In genomic region chr16:81181013-81181720, GRCh38 we compare ENCODE assay signal across 1 cellular context.
TF ChIP-seq lines count a peak whose summit lies in the region.

No MANE protein-coding gene starts in this region.

TF ChIP-seq in HepG2, 621 proteins besides CTCF, POLR2A, EP300 and RAD21 (continued from another document and continues in another):
- TF ChIP-seq PAXIP1 (CRISPR knock-in tag; conservative IDR thresholded peaks at IDR 0.05) (peak; percentile 35; the same call in 1 of the 2 replicates), CSRNP1 (CRISPR knock-in tag; IDR thresholded peaks at IDR 0.05) (no peak), ZNF513 (CRISPR knock-in tag; conservative IDR thresholded peaks at IDR 0.05) (no peak), BCL6 (CRISPR knock-in tag; IDR thresholded peaks at IDR 0.05) (0 out of 2 replicates have a peak, but pooled peaks have one; percentile 29), ASH2L (IDR thresholded peaks at IDR 0.05; ENCODE audit: insufficient read length, low read depth, low read length) (peak; percentile 19), HMGXB3 (CRISPR knock-in tag; IDR thresholded peaks at IDR 0.05; ENCODE audit: borderline replicate concordance) (no peak), U2AF2 (IDR thresholded peaks at IDR 0.05; ENCODE audit: low read depth, low read length) (no peak), CREB1 (IDR thresholded peaks at IDR 0.05) (0 out of 2 replicates have a peak, but pooled peaks have one; percentile 12), CREB1 (CRISPR knock-in tag; IDR thresholded peaks at IDR 0.05) (peak; percentile 33; the same call in 1 of the 2 replicates), KDM1A (CRISPR knock-in tag; IDR thresholded peaks at IDR 0.05) (peak; percentile 59; the same call in 1 of the 2 replicates), TP53 (CRISPR knock-in tag; conservative IDR thresholded peaks at IDR 0.05) (no peak), GABPA (IDR thresholded peaks at IDR 0.05; ENCODE audit: low read depth, low read length) (no peak), GABPA (CRISPR knock-in tag; IDR thresholded peaks at IDR 0.05; ENCODE audit: low read depth) (0 out of 2 replicates have a peak, but pooled peaks have one; percentile 27), TOPORS (CRISPR knock-in tag; IDR thresholded peaks at IDR 0.05) (no peak), GLMP (CRISPR knock-in tag; IDR thresholded peaks at IDR 0.05; ENCODE audit: borderline replicate concordance) (no peak), GZF1 (CRISPR knock-in tag; IDR thresholded peaks at IDR 0.05) (0 out of 2 replicates have a peak, but pooled peaks have one; percentile 26), ARNTL (CRISPR knock-in tag; IDR thresholded peaks at IDR 0.05) (0 out of 2 replicates have a peak, but pooled peaks have one; percentile 26), ZNF34 (CRISPR knock-in tag; IDR thresholded peaks at IDR 0.05; ENCODE audit: borderline replicate concordance) (no peak), FOXA3 (CRISPR knock-in tag; IDR thresholded peaks at IDR 0.05) (peak; percentile 68), MIER3 (CRISPR knock-in tag; IDR thresholded peaks at IDR 0.05; ENCODE audit: borderline replicate concordance) (peak; percentile 42; the same call in 1 of the 2 replicates), MED1 (CRISPR knock-in tag; IDR thresholded peaks at IDR 0.05) (peak; percentile 63), HIVEP1 (CRISPR knock-in tag; IDR thresholded peaks at IDR 0.05) (peak; percentile 59; the same call in 1 of the 2 replicates), ZNF878 (CRISPR knock-in tag; IDR thresholded peaks at IDR 0.05) (peak; percentile 76), FOSL1 (CRISPR knock-in tag; IDR thresholded peaks at IDR 0.05; ENCODE audit: borderline replicate concordance) (peak; percentile 82; the same call in 1 of the 2 replicates), ZMYM2 (CRISPR knock-in tag; IDR thresholded peaks at IDR 0.05) (peak; percentile 76), ZBTB37 (CRISPR knock-in tag; IDR thresholded peaks at IDR 0.05) (0 out of 2 replicates have a peak, but pooled peaks have one; percentile 26), KDM4B (CRISPR knock-in tag; IDR thresholded peaks at IDR 0.05) (no peak), THAP7 (CRISPR knock-in tag; IDR thresholded peaks at IDR 0.05) (0 out of 2 replicates have a peak, but pooled peaks have one; percentile 31), NFKB2 (CRISPR knock-in tag; IDR thresholded peaks at IDR 0.05; ENCODE audit: borderline replicate concordance) (0 out of 2 replicates have a peak, but pooled peaks have one; percentile 28), UBTF (CRISPR knock-in tag; IDR thresholded peaks at IDR 0.05) (0 out of 2 replicates have a peak, but pooled peaks have one; percentile 20), ZNF7 (CRISPR knock-in tag; IDR thresholded peaks at IDR 0.05) (no peak), ZNF607 (CRISPR knock-in tag; IDR thresholded peaks at IDR 0.05; ENCODE audit: borderline replicate concordance) (no peak), ZFY (CRISPR knock-in tag; IDR thresholded peaks at IDR 0.05) (peak; percentile 39; the same call in 1 of the 2 replicates), FOSL2 (CRISPR knock-in tag; IDR thresholded peaks at IDR 0.05) (peak; percentile 98), HOXA3 (CRISPR knock-in tag; IDR thresholded peaks at IDR 0.05) (peak; percentile 68; the same call in 1 of the 2 replicates), NR2F6 (IDR thresholded peaks at IDR 0.05) (peak; percentile 34; the same call in 1 of the 2 replicates), NR2F6 (CRISPR knock-in tag; IDR thresholded peaks at IDR 0.05) (peak; percentile 70; the same call in 1 of the 2 replicates), ZBTB33 (CRISPR knock-in tag; IDR thresholded peaks at IDR 0.05) (peak; percentile 13; the same call in 1 of the 2 replicates), SIX4 (CRISPR knock-in tag; IDR thresholded peaks at IDR 0.05) (peak; percentile 98), ZBTB38 (CRISPR knock-in tag; IDR thresholded peaks at IDR 0.05) (peak; percentile 39; the same call in 1 of the 2 replicates), TBX2 (CRISPR knock-in tag; IDR thresholded peaks at IDR 0.05; ENCODE audit: borderline replicate concordance) (peak; percentile 65; the same call in 1 of the 2 replicates)
